ENCODE assay signal across 1 cellular context in the genomic region with DNA sequence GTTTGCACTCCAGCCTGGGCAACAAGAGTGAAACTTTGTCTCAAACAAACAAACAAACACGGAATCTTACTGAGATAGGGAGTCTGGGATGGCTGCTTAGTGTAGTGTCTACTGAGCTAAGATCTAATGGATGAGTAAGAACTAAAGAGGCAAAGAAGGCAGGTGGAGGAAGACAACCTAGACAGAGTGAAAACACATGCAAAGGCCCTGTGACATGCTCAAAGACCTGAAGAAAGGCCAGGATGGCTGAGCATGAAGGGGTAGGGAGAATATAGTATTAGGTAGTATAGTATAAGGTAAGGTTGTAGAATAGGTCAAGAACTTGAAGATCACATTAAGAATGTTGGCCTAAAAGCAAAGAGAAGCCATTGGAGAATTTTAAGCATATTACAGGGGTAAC.
TF ChIP-seq lines count a peak whose summit lies in the region.

No MANE protein-coding gene starts in this region.

TF ChIP-seq in HEK293, 187 proteins besides CTCF, POLR2A, EP300 and RAD21:
- TF ChIP-seq ZNF184 (tag by site-specific recombination; IDR thresholded peaks at IDR 0.05): no peak
- peak; percentile 93 for TF ChIP-seq ZNF623 (tag by site-specific recombination; IDR thresholded peaks at IDR 0.05)
- TF ChIP-seq, protein P1, sequence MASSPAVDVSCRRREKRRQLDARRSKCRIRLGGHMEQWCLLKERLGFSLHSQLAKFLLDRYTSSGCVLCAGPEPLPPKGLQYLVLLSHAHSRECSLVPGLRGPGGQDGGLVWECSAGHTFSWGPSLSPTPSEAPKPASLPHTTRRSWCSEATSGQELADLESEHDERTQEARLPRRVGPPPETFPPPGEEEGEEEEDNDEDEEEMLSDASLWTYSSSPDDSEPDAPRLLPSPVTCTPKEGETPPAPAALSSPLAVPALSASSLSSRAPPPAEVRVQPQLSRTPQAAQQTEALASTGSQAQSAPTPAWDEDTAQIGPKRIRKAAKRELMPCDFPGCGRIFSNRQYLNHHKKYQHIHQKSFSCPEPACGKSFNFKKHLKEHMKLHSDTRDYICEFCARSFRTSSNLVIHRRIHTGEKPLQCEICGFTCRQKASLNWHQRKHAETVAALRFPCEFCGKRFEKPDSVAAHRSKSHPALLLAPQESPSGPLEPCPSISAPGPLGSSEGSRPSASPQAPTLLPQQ (tag by site-specific recombination; IDR thresholded peaks at IDR 0.05): no peak
